8 cellular contexts compared by ENCODE assay signal in genomic region chr5:151252762-151253603, GRCh38. TPM values are rescaled to one million over a fixed set of nuclear protein-coding genes. Genes with fewer than 3 reads are reported as not detected.
DNase-seq lines count a peak whose midpoint lies in the region; ATAC-seq, FAIRE-seq and TF ChIP-seq lines count a peak whose summit lies in the region.

GM2A (plus strand) TSS chr5:151253185; CDS start chr5:151253217, 32 bp downstream.

- ATAC-seq in GM19043 (IDR thresholded peaks at IDR 0.05; ENCODE audit: low read depth, unreplicated experiment) (peak; percentile 78), HG03378 (IDR thresholded peaks at IDR 0.05; ENCODE audit: unreplicated experiment) (peak; percentile 77)

- TF ChIP-seq CTCF in AG10803 (conservative IDR thresholded peaks at IDR 0.05; ENCODE audit: low read length), result no peak

- peak; percentile 77 for FAIRE-seq in islet of Langerhans (lab: Jason Lieb, UNC)

- H3K4me3 ChIP-seq in AG10803 (ENCODE audit: low read length), result peak within 1 kb of the TSS; percentile 87

- DNase-seq in AG10803 (ENCODE audit: low read depth) (peak; percentile 99), NCI-H460 (ENCODE audit: extremely low read depth, low read depth) (peak; percentile 99), cerebellar nuclear complex (lab: John Stamatoyannopoulos, UW) (peak; percentile 96 to 99)
- DNase-seq in activated CD4-positive, CD25-positive, alpha-beta regulatory T cell treated with anti-CD3 and anti-CD28 coated beads, Interleukin-2, amount 50 U/mL, for 72 hours, result peak; percentile 97
- peak; percentile 98 for DNase-seq in stimulated activated CD4-positive, alpha-beta T cell treated with anti-CD3 and anti-CD28 coated beads, Interleukin-12 subunit alpha, Interleukin-12 subunit beta, amount 100 ng/mL, for 4 hours

RNA-seq across cellular contexts. Expression of gene GM2A, which starts in this region (rescaled TPM):
- total RNA-seq in NCI-H460 (2014; rRNA removed; shearing (Covaris generic)), result 19.4 and 23.2 TPM in 2 replicates
- polyA plus RNA-seq in NCI-H460 (2014; cell fraction: nucleus; rRNA removed), result 9.5 and 12.8 TPM in 2 replicates

Comparison
In these comparisons a context has a peak if more than half of its experiments do, and no peak if none do; other contexts are left out.
1. Peak in every context shown above with its lines: DNase-seq, ATAC-seq and H3K4me3 ChIP-seq.